In genomic region chr11:103582351-103582909, GRCh38 we compare ENCODE assay signal across 13 cellular contexts.
"Had no signal": no experiment of that assay in that cellular context is flagged by ENCODE, and none has a peak within 500 bp of the region (broad histone marks: within the 10 kb centered on the region; RNA-seq: fewer than 3 reads in every experiment).

No MANE protein-coding gene starts in this region.

- DNase-seq: activated CD4-positive, alpha-beta T cell treated with anti-CD3 and anti-CD28 coated beads, Interleukin-2, amount 10 ng/mL, durations not matched to agents 7 days and 5 days; activated CD4-positive, CD25-positive, alpha-beta regulatory T cell; activated naive CD4-positive, alpha-beta T cell treated with anti-CD3 and anti-CD28 coated beads, Interleukin-2, amount 10 ng/mL, durations not matched to agents 7 days and 5 days; adrenal gland; brain microvascular endothelial cell; cerebellar nuclear complex; endodermal cell; pancreas; stimulated activated CD4-positive, alpha-beta T cell treated with anti-CD3 and anti-CD28 coated beads, Interleukin-4, amount 100 ng/mL, for 4 hours; stimulated activated naive CD8-positive, alpha-beta T cell treated with anti-CD3 and anti-CD28 coated beads, Interleukin-15, amount 100 ng/mL, for 72 hours; T-helper 2 cell had no signal

- ATAC-seq: esophagus mucosa; gastroesophageal sphincter; stimulated activated naive CD8-positive, alpha-beta T cell treated with anti-CD3 and anti-CD28 coated beads, Interleukin-15, amount 100 ng/mL, for 72 hours had no signal
